ENCODE assay signal across 19 cellular contexts in the genomic region with DNA sequence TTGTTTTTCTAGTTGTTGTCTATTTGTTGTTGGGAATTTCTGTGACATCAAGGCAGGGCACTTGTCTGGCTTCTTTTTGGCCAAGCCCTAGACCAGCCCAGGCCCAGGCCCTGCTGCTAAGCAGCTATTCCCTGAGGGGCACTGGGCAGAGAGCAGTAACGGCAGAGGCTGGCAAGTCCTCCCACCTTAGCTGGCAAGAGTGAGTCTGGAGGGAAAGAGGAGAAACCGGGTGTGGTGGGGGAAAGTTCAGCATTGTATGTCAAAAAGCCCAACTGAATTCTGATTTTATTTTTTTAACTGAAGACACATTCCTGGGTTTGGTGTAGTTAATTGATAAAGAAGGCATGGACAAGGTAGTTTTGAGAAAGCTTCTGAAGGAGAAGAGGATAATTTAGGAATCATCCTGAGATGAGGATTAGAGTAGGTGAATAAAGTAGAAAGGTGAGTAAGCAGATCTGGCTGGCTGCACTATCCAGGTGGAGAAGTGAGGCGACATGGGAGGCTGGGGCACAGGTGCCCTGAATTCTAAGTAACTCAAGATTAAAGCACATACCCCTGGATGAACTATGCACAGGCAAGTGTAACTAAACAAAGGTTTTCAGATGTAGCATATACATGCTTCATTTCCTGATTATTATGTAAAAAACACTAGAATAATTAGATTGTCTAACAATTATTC. TPM values are rescaled to one million over a fixed set of nuclear protein-coding genes. Genes with fewer than 3 reads are reported as not detected.
A peak's percentile ranks its signal among the peaks of the same experiment; 100 is the strongest.
DNase-seq lines count a peak whose midpoint lies in the region; FAIRE-seq and TF ChIP-seq lines count a peak whose summit lies in the region.
"Had no signal": no experiment of that assay in that cellular context is flagged by ENCODE, and none has a peak within 500 bp of the region (broad histone marks: within the 10 kb centered on the region; RNA-seq: fewer than 3 reads in every experiment).

No MANE protein-coding gene starts in this region.

- peak; percentile 30 for DNase-seq in activated effector memory CD4-positive, alpha-beta T cell treated with anti-CD3 and anti-CD28 coated beads, Interleukin-2, amount 50 U/mL, for 16 hours
- no peak for DNase-seq in activated effector memory CD4-positive, alpha-beta T cell treated with Interleukin-2 at 50 U/mL for 16 hours
- DNase-seq in H9 = no peak
- DNase-seq in H1 (ENCODE audit: low read depth in 1 of 2, low spot score in 2 of 2) = no peak
- DNase-seq in small intestine = peak; percentile 37
- DNase-seq in left ventricle myocardium inferior = no peak
- no peak for DNase-seq in dermis blood vessel endothelial cell
- DNase-seq: C1 segment of cervical spinal cord, DMS153, NCI-H1048, NCI-H1436 treated with DMSO at 0.1 percent for 48 hours, NCI-H2029 treated with DMSO at 0.1 percent for 48 hours, NCI-H2171 treated with DMSO at 0.1 percent for 48 hours, NCI-H446 treated with DMSO at 0.1 percent for 48 hours, PC-3 had no signal

- no peak overlapping the region for H2BK12ac ChIP-seq in H9 (ENCODE audit: insufficient read length, low read depth, low read length)
- H2BK12ac ChIP-seq in H1 (ENCODE audit: low read depth, low read length) = no peak overlapping the region

- H3K56ac ChIP-seq in H9 (ENCODE audit: insufficient read length, low read depth, low read length) = no peak overlapping the region
- H3K56ac ChIP-seq in H1 (replicated peaks; ENCODE audit: insufficient read length, low read depth, low read length) = no peak overlapping the region

- no peak overlapping the region; the same call in 1 of the 2 replicates for H3K4ac ChIP-seq in H9 (ENCODE audit: low read depth, low read length)
- H3K4ac ChIP-seq in H1 (replicated peaks; ENCODE audit: insufficient read length, low read depth, low read length) = no peak overlapping the region

- H3K27me3 ChIP-seq in H9 (ENCODE audit: insufficient read depth, low read length) (no peaks in the 10 kb centered on the region), H1 (replicated peaks in 1 of 4; ENCODE audit: control insufficient read depth in 3 of 4, extremely low read depth in 1 of 4, insufficient read depth in 3 of 4, low read length in 3 of 4) (no peaks in the 10 kb centered on the region), small intestine (ENCODE audit: control insufficient read depth in 2 of 2, insufficient read depth in 2 of 2, low read length in 2 of 2) (no peaks in the 10 kb centered on the region), left ventricle myocardium inferior (ENCODE audit: low read depth) (no peaks in the 10 kb centered on the region)

- H4K5ac ChIP-seq in H9 (ENCODE audit: insufficient read length, low read depth, low read length) (no peak overlapping the region), H1 (ENCODE audit: insufficient read length, low read depth, low read length) (no peak overlapping the region)

- H2BK120ac ChIP-seq in H9 (ENCODE audit: low read depth, low read length, poor library complexity, severe bottlenecking) (no peak overlapping the region), H1 (replicated peaks; ENCODE audit: low read depth, low read length) (no peak overlapping the region)

- H3K27me3 Mint-ChIP-seq in H9 (ENCODE audit: low read depth) = no peaks in the 10 kb centered on the region

- H3K79me2 ChIP-seq in H9 (ENCODE audit: insufficient read depth, low read length) (no peaks in the 10 kb centered on the region), H1 (ENCODE audit: control insufficient read depth in 1 of 2, insufficient read depth in 2 of 2, low read length in 2 of 2) (no peaks in the 10 kb centered on the region)

- no peak overlapping the region for H3K4me3 Mint-ChIP-seq in H9

- TF ChIP-seq EP300 in H1 (IDR thresholded peaks at IDR 0.05; ENCODE audit: borderline replicate concordance in 1 of 2, low read depth in 2 of 2, low read length in 2 of 2) = no peak

- H3K9ac ChIP-seq in H9 (ENCODE audit: extremely low read depth, insufficient read length, low read length) (no peak overlapping the region), H1 (replicated peaks in 1 of 4; ENCODE audit: extremely low read depth in 1 of 4, low read depth in 3 of 4, low read length in 3 of 4) (no peak overlapping the region)
- H3K9ac ChIP-seq: KMS-11 had no signal

- H3K14ac ChIP-seq in H9 (ENCODE audit: insufficient read depth, low read length) = no peak overlapping the region
- no peak overlapping the region for H3K14ac ChIP-seq in H1 (ENCODE audit: insufficient read length)

- POLR2A ChIA-PET in H1 (lab: Charles Lee; ENCODE audit: partially characterized antibody) = interaction anchor here (1.4 kb wide), 1 partner anchor 11 kb away, joined by 3 read pairs; no protein-coding TSS in a partner anchor

- H2BK20ac ChIP-seq in H9 (ENCODE audit: low read depth, low read length, poor library complexity, severe bottlenecking) = no peak overlapping the region
- H2BK20ac ChIP-seq in H1 (ENCODE audit: low read length) = no peak overlapping the region

- TF ChIP-seq RAD21 in H1 (IDR thresholded peaks at IDR 0.05 in 1 of 2, conservative IDR thresholded peaks at IDR 0.05 in 1 of 2; ENCODE audit: low read depth in 2 of 2, low read length in 2 of 2) = no peak

- H3K9me3 ChIP-seq in H9 (ENCODE audit: control insufficient read depth, low read depth, low read length) (no peaks in the 10 kb centered on the region), H1 (ENCODE audit: insufficient read depth in 2 of 2, low read depth in 1 of 2, low read length in 1 of 2) (no peaks in the 10 kb centered on the region), small intestine (ENCODE audit: control insufficient read depth, low read depth) (no peaks in the 10 kb centered on the region), left ventricle myocardium inferior (replicated peaks) (no peaks in the 10 kb centered on the region)

- no peak for TF ChIP-seq POLR2A in H1 (IDR thresholded peaks at IDR 0.05; ENCODE audit: control extremely low read depth in 1 of 2, low read depth in 2 of 2, low read length in 2 of 2)

- no peak overlapping the region for H3K23ac ChIP-seq in H9 (ENCODE audit: insufficient read length, low read depth, low read length)
- H3K23ac ChIP-seq in H1 (ENCODE audit: insufficient read length) = no peak overlapping the region

- H4K91ac ChIP-seq in H9 (ENCODE audit: insufficient read length, low read depth, low read length) (no peak overlapping the region), H1 (replicated peaks; ENCODE audit: insufficient read length, low read length) (no peak overlapping the region)

- H3K4me3 ChIP-seq in H1 (ENCODE audit: extremely low read depth in 1 of 4, insufficient read depth in 2 of 4, low read depth in 3 of 4, low read length in 4 of 4) (no peak overlapping the region), small intestine (ENCODE audit: low read depth in 1 of 2, low read length in 2 of 2) (no peak overlapping the region), left ventricle myocardium inferior (no peak overlapping the region)

- H4K20me1 ChIP-seq in H9 (ENCODE audit: control insufficient read depth, insufficient read depth, insufficient read length) (no peaks in the 10 kb centered on the region), H1 (replicated peaks in 1 of 2; ENCODE audit: control insufficient read depth in 1 of 2, insufficient read depth in 2 of 2, low read length in 2 of 2) (no peaks in the 10 kb centered on the region)

- peaks cover 15 to 17% of the 10 kb centered on the region in 2 experiments for H3K4me1 Mint-ChIP-seq in H9

- peaks cover 5% of the 10 kb centered on the region; the same call in 1 of the 2 replicates for H3K4me1 ChIP-seq in H9 (ENCODE audit: insufficient read depth, low read length)
- H3K4me1 ChIP-seq in H1 (replicated peaks in 1 of 4; ENCODE audit: control insufficient read depth in 3 of 4, insufficient read depth in 4 of 4, low read length in 3 of 4) = peaks cover 0 to 8% (median 2%) of the 10 kb centered on the region in 4 experiments; a peak in 3 of 7 replicates
- peaks cover 2 to 4% of the 10 kb centered on the region in 2 donors for H3K4me1 ChIP-seq in small intestine (ENCODE audit: control insufficient read depth in 2 of 2, insufficient read depth in 1 of 2, low read depth in 1 of 2, low read length in 1 of 2)
- H3K4me1 ChIP-seq in left ventricle myocardium inferior = no peaks in the 10 kb centered on the region

- CTCF ChIA-PET in H1 (lab: Charles Lee; ENCODE audit: partially characterized antibody) = interaction anchor here (0.6 to 1.0 kb wide), 2 partner anchors 14 to 30 kb away, joined by 3 read pairs; no protein-coding TSS in a partner anchor

- no peaks in the 10 kb centered on the region for H3K9me3 Mint-ChIP-seq in H9

- H2AFZ ChIP-seq in H9 (ENCODE audit: low read length) = no peak overlapping the region
- H2AFZ ChIP-seq in H1 (ENCODE audit: low read length) = no peak overlapping the region

- H3K23me2 ChIP-seq in H9 (ENCODE audit: insufficient read length, low read depth, low read length, poor library complexity, severe bottlenecking) = no peaks in the 10 kb centered on the region
- no peaks in the 10 kb centered on the region for H3K23me2 ChIP-seq in H1 (ENCODE audit: low read depth, low read length)

- H3K79me1 ChIP-seq in H9 (ENCODE audit: insufficient read depth, low read depth, low read length, poor library complexity, severe bottlenecking) = no peaks in the 10 kb centered on the region
- no peaks in the 10 kb centered on the region for H3K79me1 ChIP-seq in H1 (ENCODE audit: low read depth, low read length)

- intact Hi-C loops in left ventricle myocardium inferior (cut with micrococcal nuclease) = no loop called here

- H3K36me3 ChIP-seq in H1 (ENCODE audit: control insufficient read depth in 2 of 4, insufficient read depth in 4 of 4, low read length in 3 of 4) (peaks cover 0 to 9% (median 0%) of the 10 kb centered on the region in 4 experiments; a peak in 3 of 8 replicates), small intestine (ENCODE audit: control insufficient read depth in 2 of 2, insufficient read depth in 2 of 2, low read length in 2 of 2) (peaks cover 8 to 13% of the 10 kb centered on the region in 2 donors), left ventricle myocardium inferior (peaks cover 96% of the 10 kb centered on the region)

- H3K4me2 ChIP-seq in H9 (ENCODE audit: insufficient read depth, insufficient read length, low read length) = no peak overlapping the region
- H3K4me2 ChIP-seq in H1 (ENCODE audit: insufficient read depth in 1 of 2, low read depth in 2 of 2, low read length in 2 of 2) = no peak overlapping the region
- H3K4me2 ChIP-seq: KMS-11 had no signal

- FAIRE-seq in H1 (lab: Jason Lieb, UNC) (no peak), small intestine (lab: Jason Lieb, UNC) (no peak)
- FAIRE-seq: GM12892, HepG2 had no signal

- peak overlapping the region; percentile 2 to 58 (median 9); a peak in 5 of 7 replicates for H3K27ac Mint-ChIP-seq in H9

- H4K8ac ChIP-seq in H9 (replicated peaks; ENCODE audit: insufficient read length, low read depth, low read length) = no peak overlapping the region
- H4K8ac ChIP-seq in H1 (ENCODE audit: extremely low read depth, insufficient read depth, low read length) = no peak overlapping the region

- TF ChIP-seq CTCF in H9 (conservative IDR thresholded peaks at IDR 0.05) (no peak), H1 (IDR thresholded peaks at IDR 0.05; ENCODE audit: control extremely low read depth in 1 of 3, insufficient read depth in 1 of 3, low read depth in 1 of 3, low read length in 3 of 3) (no peak), left ventricle myocardium inferior (IDR thresholded peaks at IDR 0.05; ENCODE audit: borderline replicate concordance) (no peak)

- no peak overlapping the region for H3T11ph ChIP-seq in H9 (ENCODE audit: low read length)

- H2BK5ac ChIP-seq in H9 (ENCODE audit: insufficient read length, low read length) (no peak overlapping the region), H1 (ENCODE audit: low read depth, low read length) (0 out of 2 replicates have a peak overlapping the region, but pooled peaks have one; percentile 35)

- H3K36me3 Mint-ChIP-seq in H9 (ENCODE audit: insufficient read depth in 1 of 3, low read depth in 3 of 3) = peaks cover 11 to 34% (median 31%) of the 10 kb centered on the region in 3 experiments

- WGBS in H9 (ENCODE audit: extremely low coverage, insufficient read length, low lambda C conversion rate) = no CpG with 5 or more reads among the region's 3 CpGs
- 79% methylated on average over 3 of the region's 3 CpGs; no CpG with 5 or more reads in 1 of the 2 experiments for WGBS in H1 (ENCODE audit: extremely low coverage in 1 of 2, insufficient coverage in 1 of 2, insufficient read length in 1 of 2, insufficient replicate concordance in 2 of 2, low coverage in 1 of 2, low lambda C conversion rate in 2 of 2, missing lambda C conversion rate in 1 of 2), 2 experiments
- 8 to 71% (median 54%) methylated on average over 3 of the region's 3 CpGs for WGBS in small intestine, 3 donors

- H3K18ac ChIP-seq in H9 (ENCODE audit: insufficient read length, low read depth, low read length) (no peak overlapping the region), H1 (ENCODE audit: extremely low read depth, low read length) (0 out of 2 replicates have a peak overlapping the region, but pooled peaks have one; percentile 2)

- H3K27ac ChIP-seq in H9 (ENCODE audit: insufficient read length, low read depth, low read length) (no peak overlapping the region), H1 (ENCODE audit: low read depth, low read length) (no peak overlapping the region), small intestine (ENCODE audit: low read depth in 1 of 2, low read length in 1 of 2) (peak overlapping the region in 1 of 2 donors; percentile 39), left ventricle myocardium inferior (replicated peaks) (no peak overlapping the region)
- H3K27ac ChIP-seq: KMS-11, RWPE1 had no signal

- H2AK5ac ChIP-seq in H9 (ENCODE audit: insufficient read length, low read length) (no peak overlapping the region), H1 (ENCODE audit: low read depth, low read length) (no peak overlapping the region)

- H2BK15ac ChIP-seq in H9 (ENCODE audit: low read depth, low read length) = no peak overlapping the region
- H2BK15ac ChIP-seq in H1 (ENCODE audit: low read length) = no peak overlapping the region

RNA-seq across cellular contexts. Expression of gene TAPT1, which starts 57.4 kb away (rescaled TPM):
- total RNA-seq in H9 (2021) (9.9 and 11.1 TPM in 2 replicates), left ventricle myocardium inferior (35.3 TPM), dermis blood vessel endothelial cell (17.4 and 22.3 TPM in 2 replicates)
- 13.0 and 15.3 TPM in 2 replicates for total RNA-seq in H1 (2021; fragmentation: NEBNext Ultra II Directional; extraction: Animal tissue kit (Norgen Biotek cat#: 25700))
- polyA plus RNA-seq in H1 (2011; rRNA removed) (2.7 and 4.2 TPM in 2 replicates), small intestine (10 to 100 TPM in 1 of 3 donors, 1 to 10 TPM in 2; 7.3 to 17.9 (median 9.4) TPM)
- 3.6 TPM for polyA plus RNA-seq in H1 (2011; cell fraction: cytosol; rRNA removed)
- polyA plus RNA-seq in H1 (2011; cell fraction: nucleus; rRNA removed) = 5.0 TPM
- polyA plus RNA-seq in H1 (2012, experiment 1 of 2) = 5.1 to 6.2 TPM (median 5.8 TPM) in 4 replicates
- polyA plus RNA-seq in H1 (2012, experiment 2 of 2) = 0.60 TPM
- polyA plus RNA-seq in H1 (2013, experiment 1 of 2) = 5.8 TPM
- polyA plus RNA-seq in H1 (2013, experiment 2 of 2) = 5.8 TPM
- 13.8 and 14.7 TPM in 2 replicates for polyA minus RNA-seq in H1 (2011; rRNA and poly(A)+ RNA removed)
- polyA minus RNA-seq in H1 (2011; cell fraction: cytosol; rRNA and poly(A)+ RNA removed) = 10.8 TPM
- polyA minus RNA-seq in H1 (2011; cell fraction: nucleus; rRNA and poly(A)+ RNA removed) = 35.9 TPM

Comparison
In these comparisons a context has a peak if more than half of its experiments do, and no peak if none do; other contexts are left out.
1. DNase-seq: peak in activated effector memory CD4-positive, alpha-beta T cell treated with anti-CD3 and anti-CD28 coated beads, Interleukin-2, amount 50 U/mL, for 16 hours (single experiment) and small intestine (single experiment); none in activated effector memory CD4-positive, alpha-beta T cell treated with Interleukin-2 at 50 U/mL for 16 hours (single experiment), H9 (single experiment), H1 (0 of 2), left ventricle myocardium inferior (single experiment) and dermis blood vessel endothelial cell (single experiment).